ENCODE assay signal across 20 cellular contexts in genomic region chr2:180698668-180699067, GRCh38.
DNase-seq lines count a peak whose midpoint lies in the region; ATAC-seq, FAIRE-seq and TF ChIP-seq lines count a peak whose summit lies in the region.
"Had no signal": no experiment of that assay in that cellular context is flagged by ENCODE, and none has a peak within 500 bp of the region (broad histone marks: within the 10 kb centered on the region; RNA-seq: fewer than 3 reads in every experiment).

No MANE protein-coding gene starts in this region.

- no peaks in the 10 kb centered on the region for H3K36me3 ChIP-seq in kidney (ENCODE audit: control insufficient read depth in 1 of 2, insufficient read depth in 2 of 2, low read length in 2 of 2)
- H3K36me3 ChIP-seq: HAP-1 had no signal

- DNase-seq in Right ventricle myocardium inferior (ENCODE audit: missing footprints) = peak; percentile 40
- DNase-seq in right cardiac atrium = no peak
- DNase-seq in kidney = peak; percentile 42
- DNase-seq in stimulated activated effector memory CD8-positive, alpha-beta T cell treated with anti-CD3 and anti-CD28 coated beads, Interleukin-12 subunit alpha, Interleukin-12 subunit beta, amount 100 ng/mL, for 72 hours (ENCODE audit: low spot score in 2 of 2) = no peak
- DNase-seq in GM13977 (ENCODE audit: low spot score) = no peak
- DNase-seq in activated naive CD8-positive, alpha-beta T cell treated with anti-CD3 and anti-CD28 coated beads for 36 hours = no peak
- DNase-seq: C1 segment of cervical spinal cord; Calu3; CD4-positive, alpha-beta T cell; DMS153; DMS79 treated with DMSO at 0.1 percent for 48 hours; EL had no signal

- intact Hi-C loops in Right ventricle myocardium inferior (cut with DNase I) = no loop called here
- intact Hi-C loops in right cardiac atrium (cut with DNase I) = no loop called here
- intact Hi-C loops in kidney (cut with DNase I) = no loop called here

- ATAC-seq in Right ventricle myocardium inferior (no peak), right cardiac atrium (no peak), GM18907 (IDR thresholded peaks at IDR 0.05; ENCODE audit: unreplicated experiment) (no peak)
- ATAC-seq in stimulated activated effector memory CD8-positive, alpha-beta T cell treated with anti-CD3 and anti-CD28 coated beads, Interleukin-12 subunit alpha, Interleukin-12 subunit beta, amount 100 ng/mL, for 72 hours = peak; percentile 55

- no peak overlapping the region for H3K4me3 Mint-ChIP-seq in stimulated activated effector memory CD8-positive, alpha-beta T cell treated with anti-CD3 and anti-CD28 coated beads, Interleukin-12 subunit alpha, Interleukin-12 subunit beta, amount 100 ng/mL, for 72 hours
- no peak overlapping the region for H3K4me3 Mint-ChIP-seq in activated naive CD8-positive, alpha-beta T cell treated with anti-CD3 and anti-CD28 coated beads for 36 hours
- H3K4me3 Mint-ChIP-seq: B cell; CD4-positive, alpha-beta T cell had no signal

- H3K4me3 ChIP-seq in right cardiac atrium (ENCODE audit: low read length) (no peak overlapping the region), kidney (ENCODE audit: low read length in 2 of 2) (no peak overlapping the region)
- H3K4me3 ChIP-seq: HAP-1, K562 had no signal

- no peak for TF ChIP-seq CTCF in kidney (IDR thresholded peaks at IDR 0.05; ENCODE audit: borderline replicate concordance, extremely low read depth, insufficient read depth)
- no peak for TF ChIP-seq CTCF in GM13977 (IDR thresholded peaks at IDR 0.05; ENCODE audit: extremely low read depth, insufficient read depth, missing control alignments)

- no peak for FAIRE-seq in kidney (lab: Jason Lieb, UNC)
- FAIRE-seq: A204.1, G401.6, GM12891, H1, K562 had no signal

- no peaks in the 10 kb centered on the region for H3K9me3 Mint-ChIP-seq in stimulated activated effector memory CD8-positive, alpha-beta T cell treated with anti-CD3 and anti-CD28 coated beads, Interleukin-12 subunit alpha, Interleukin-12 subunit beta, amount 100 ng/mL, for 72 hours
- no peaks in the 10 kb centered on the region for H3K9me3 Mint-ChIP-seq in activated naive CD8-positive, alpha-beta T cell treated with anti-CD3 and anti-CD28 coated beads for 36 hours
- H3K9me3 Mint-ChIP-seq: CD4-positive, alpha-beta T cell had no signal

- 85% methylated on average over 3 of the region's 3 CpGs for WGBS in right cardiac atrium

- no peaks in the 10 kb centered on the region for H3K9me3 ChIP-seq in right cardiac atrium (ENCODE audit: control insufficient read depth, low read length)
- H3K9me3 ChIP-seq in kidney (ENCODE audit: control insufficient read depth in 1 of 2, low read length in 2 of 2) = no peaks in the 10 kb centered on the region
- H3K9me3 ChIP-seq: HAP-1 had no signal

- H3K27me3 ChIP-seq in right cardiac atrium (ENCODE audit: control insufficient read depth, insufficient read depth) = no peaks in the 10 kb centered on the region

- no peaks in the 10 kb centered on the region for H3K36me3 Mint-ChIP-seq in stimulated activated effector memory CD8-positive, alpha-beta T cell treated with anti-CD3 and anti-CD28 coated beads, Interleukin-12 subunit alpha, Interleukin-12 subunit beta, amount 100 ng/mL, for 72 hours
- no peaks in the 10 kb centered on the region for H3K36me3 Mint-ChIP-seq in activated naive CD8-positive, alpha-beta T cell treated with anti-CD3 and anti-CD28 coated beads for 36 hours

- H3K4me1 Mint-ChIP-seq in stimulated activated effector memory CD8-positive, alpha-beta T cell treated with anti-CD3 and anti-CD28 coated beads, Interleukin-12 subunit alpha, Interleukin-12 subunit beta, amount 100 ng/mL, for 72 hours = no peaks in the 10 kb centered on the region
- H3K4me1 Mint-ChIP-seq in activated naive CD8-positive, alpha-beta T cell treated with anti-CD3 and anti-CD28 coated beads for 36 hours = no peaks in the 10 kb centered on the region
- H3K4me1 Mint-ChIP-seq: B cell had no signal

- H3K9ac ChIP-seq in kidney (ENCODE audit: low read length in 2 of 2) = no peak overlapping the region

- H3K4me1 ChIP-seq in right cardiac atrium (ENCODE audit: control insufficient read depth, insufficient read depth, low read length) (no peaks in the 10 kb centered on the region), kidney (ENCODE audit: control insufficient read depth in 1 of 2, insufficient read depth in 1 of 2, low read depth in 1 of 2, low read length in 2 of 2) (no peaks in the 10 kb centered on the region)

- H3K27ac Mint-ChIP-seq in stimulated activated effector memory CD8-positive, alpha-beta T cell treated with anti-CD3 and anti-CD28 coated beads, Interleukin-12 subunit alpha, Interleukin-12 subunit beta, amount 100 ng/mL, for 72 hours = no peak overlapping the region
- no peak overlapping the region for H3K27ac Mint-ChIP-seq in activated naive CD8-positive, alpha-beta T cell treated with anti-CD3 and anti-CD28 coated beads for 36 hours
- H3K27ac Mint-ChIP-seq: B cell; CD4-positive, alpha-beta T cell had no signal

- H3K27ac ChIP-seq in right cardiac atrium (ENCODE audit: low read length) (no peak overlapping the region), kidney (ENCODE audit: low read depth in 2 of 2, low read length in 2 of 2) (no peak overlapping the region)

- no peaks in the 10 kb centered on the region for H3K27me3 Mint-ChIP-seq in activated naive CD8-positive, alpha-beta T cell treated with anti-CD3 and anti-CD28 coated beads for 36 hours
- H3K27me3 Mint-ChIP-seq: B cell; CD4-positive, alpha-beta T cell had no signal

- in situ Hi-C loops in GM13977 (cut with MboI; ENCODE audit: low pct_unique_long_range_greater_than_20kb, low sequenced_read_pairs, unreplicated experiment) = no loop called here

Comparison
In these comparisons a context has a peak if more than half of its experiments do, and no peak if none do; other contexts are left out.
1. DNase-seq: peak in Right ventricle myocardium inferior (single experiment) and kidney (single experiment); none in right cardiac atrium (0 of 3), stimulated activated effector memory CD8-positive, alpha-beta T cell treated with anti-CD3 and anti-CD28 coated beads, Interleukin-12 subunit alpha, Interleukin-12 subunit beta, amount 100 ng/mL, for 72 hours (0 of 2), GM13977 (single experiment) and activated naive CD8-positive, alpha-beta T cell treated with anti-CD3 and anti-CD28 coated beads for 36 hours (single experiment).